8 cellular contexts compared by ENCODE assay signal in the genomic region with DNA sequence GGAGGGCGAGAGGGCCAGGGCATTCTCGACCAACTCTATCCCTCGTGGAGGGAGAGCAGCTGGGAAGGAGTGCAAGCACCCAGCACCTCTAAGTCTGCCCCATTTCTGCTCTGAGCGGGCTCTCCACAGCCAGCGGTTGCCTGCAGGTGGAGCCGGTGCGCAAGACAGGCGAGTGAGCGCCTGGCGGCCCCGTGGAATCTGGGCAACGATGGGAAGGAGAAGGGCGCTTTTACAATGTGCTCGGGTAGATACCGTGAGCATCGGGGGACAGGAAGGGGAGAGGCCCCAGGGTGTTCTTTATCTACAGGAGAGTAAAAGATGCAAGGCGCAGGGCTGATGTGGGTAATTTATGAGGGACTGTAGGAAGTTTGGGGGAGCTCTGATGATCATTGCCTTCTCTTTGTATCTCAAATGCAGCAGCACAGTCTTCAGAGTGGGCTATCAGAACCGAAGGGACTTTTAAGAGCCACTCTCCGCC. TPM values are rescaled to one million over a fixed set of nuclear protein-coding genes. Genes with fewer than 3 reads are reported as not detected.
DNase-seq lines count a peak whose midpoint lies in the region; ATAC-seq, FAIRE-seq and TF ChIP-seq lines count a peak whose summit lies in the region.

No MANE protein-coding gene starts in this region.

- ATAC-seq in HG02840 (IDR thresholded peaks at IDR 0.05; ENCODE audit: low FRiP score, unreplicated experiment), result peak; percentile 63

- peak; percentile 61 for FAIRE-seq in GM12892 (lab: Jason Lieb, UNC)
- FAIRE-seq in astrocyte (lab: Jason Lieb, UNC), result no peak

- no peaks in the 10 kb centered on the region for H3K36me3 ChIP-seq in astrocyte (ENCODE audit: insufficient read depth, low read length)

- H4K20me1 ChIP-seq in astrocyte (ENCODE audit: insufficient read depth, low read length), result peaks cover 24% of the 10 kb centered on the region

- peak overlapping the region; percentile 78 for H3K4me3 ChIP-seq in astrocyte (ENCODE audit: insufficient read depth, low read depth, low read length)
- peak overlapping the region; percentile 80 for H3K4me3 ChIP-seq in retinal pigment epithelial cell (ENCODE audit: low read length)

- H3K36me3 Mint-ChIP-seq in T-helper 2 cell treated with Interferon-gamma antibody and Interleukin-4, amounts not matched to agents 5 μg/mL and 100 μg/mL, for 36 hours (ENCODE audit: low read depth), result peaks cover 9% of the 10 kb centered on the region
- H3K36me3 Mint-ChIP-seq in astrocyte (ENCODE audit: low read depth, unreplicated experiment), result peaks cover 7% of the 10 kb centered on the region

- peak overlapping the region; percentile 94 for H3K4me3 Mint-ChIP-seq in T-helper 2 cell treated with Interferon-gamma antibody and Interleukin-4, amounts not matched to agents 5 μg/mL and 100 μg/mL, for 36 hours
- H3K4me3 Mint-ChIP-seq in astrocyte (ENCODE audit: unreplicated experiment), result peak overlapping the region; percentile 92

- H3K27ac ChIP-seq in astrocyte (ENCODE audit: low read depth, low read length), result peak overlapping the region; percentile 6

- TF ChIP-seq CTCF in astrocyte (IDR thresholded peaks at IDR 0.05; ENCODE audit: insufficient read depth, low read depth, low read length), result peak; percentile 54
- peak; percentile 89 for TF ChIP-seq CTCF in retinal pigment epithelial cell (conservative IDR thresholded peaks at IDR 0.05; ENCODE audit: low read depth, low read length)

- H3K4me1 ChIP-seq in astrocyte (ENCODE audit: insufficient read depth, low read length), result peaks cover 12% of the 10 kb centered on the region

- peaks cover 21% of the 10 kb centered on the region for H3K4me1 Mint-ChIP-seq in T-helper 2 cell treated with Interferon-gamma antibody and Interleukin-4, amounts not matched to agents 5 μg/mL and 100 μg/mL, for 36 hours (ENCODE audit: low read depth)
- peaks cover 11% of the 10 kb centered on the region for H3K4me1 Mint-ChIP-seq in astrocyte (ENCODE audit: low read depth, unreplicated experiment)

- no peaks in the 10 kb centered on the region for H3K9me3 Mint-ChIP-seq in T-helper 2 cell treated with Interferon-gamma antibody and Interleukin-4, amounts not matched to agents 5 μg/mL and 100 μg/mL, for 36 hours
- H3K9me3 Mint-ChIP-seq in astrocyte (ENCODE audit: unreplicated experiment), result no peaks in the 10 kb centered on the region

- DNase-seq in GM12892 (ENCODE audit: insufficient read length) (peak; percentile 76), NCI-H1694 (lab: John Stamatoyannopoulos, UW) (peak; percentile 62), astrocyte (ENCODE audit: low read depth) (peak; percentile 68), hippocampal formation (lab: John Stamatoyannopoulos, UW) (peak; percentile 84 to 85), retinal pigment epithelial cell (ENCODE audit: low read depth) (no peak), mesenteric fat pad (ENCODE audit: low spot score) (no peak)
- peak; percentile 81 for DNase-seq in T-helper 2 cell treated with Interferon-gamma antibody and Interleukin-4, amounts not matched to agents 5 μg/mL and 100 μg/mL, for 36 hours (ENCODE audit: low spot score)

- H3K9ac ChIP-seq in astrocyte (ENCODE audit: low read length), result peak overlapping the region; percentile 70

- no peaks in the 10 kb centered on the region for H3K27me3 ChIP-seq in astrocyte (ENCODE audit: insufficient read depth, low read length)

- H3K9me3 ChIP-seq in astrocyte (ENCODE audit: insufficient read depth, low read depth, low read length), result no peaks in the 10 kb centered on the region

- H3K27me3 Mint-ChIP-seq in T-helper 2 cell treated with Interferon-gamma antibody and Interleukin-4, amounts not matched to agents 5 μg/mL and 100 μg/mL, for 36 hours (ENCODE audit: low read depth), result peaks cover 2% of the 10 kb centered on the region
- no peaks in the 10 kb centered on the region for H3K27me3 Mint-ChIP-seq in astrocyte (ENCODE audit: low read depth, unreplicated experiment)

- H2AFZ ChIP-seq in astrocyte (ENCODE audit: low read depth, low read length), result peak overlapping the region; percentile 69

- TF ChIP-seq POLR2A in GM12892 (IDR thresholded peaks at IDR 0.05; ENCODE audit: low read depth, low read length), result peak; percentile 35; the same call in 1 of the 2 replicates

- peak overlapping the region; percentile 96 for H3K27ac Mint-ChIP-seq in T-helper 2 cell treated with Interferon-gamma antibody and Interleukin-4, amounts not matched to agents 5 μg/mL and 100 μg/mL, for 36 hours
- H3K27ac Mint-ChIP-seq in astrocyte (ENCODE audit: unreplicated experiment), result peak overlapping the region; percentile 70

- H3K4me2 ChIP-seq in astrocyte (ENCODE audit: low read length), result peak overlapping the region; percentile 94

- H3K79me2 ChIP-seq in astrocyte (ENCODE audit: insufficient read depth, low read length), result peaks cover 39% of the 10 kb centered on the region

RNA-seq across cellular contexts. Expression of gene TTL, which starts 0.9 kb away (rescaled TPM):
- polyA plus RNA-seq in GM12892 (2012; ENCODE audit: missing spikeins), result 18.4 TPM
- 51.6 and 58.1 TPM in 2 replicates for total RNA-seq in astrocyte
- 40.0 TPM for total RNA-seq in mesenteric fat pad

RNA-seq across cellular contexts. Expression of gene RGPD8, which starts 47.6 kb away (rescaled TPM):
- 6.6 TPM for polyA plus RNA-seq in GM12892 (2012; ENCODE audit: missing spikeins)
- total RNA-seq in astrocyte (9.6 and 11.6 TPM in 2 replicates), mesenteric fat pad (21.6 TPM)

Comparison
In these comparisons a context has a peak if more than half of its experiments do, and no peak if none do; other contexts are left out.
1. DNase-seq: peak in GM12892 (single experiment), NCI-H1694 (single experiment), T-helper 2 cell treated with Interferon-gamma antibody and Interleukin-4, amounts not matched to agents 5 μg/mL and 100 μg/mL, for 36 hours (single experiment), astrocyte (single experiment) and hippocampal formation (2 of 2); none in retinal pigment epithelial cell (single experiment) and mesenteric fat pad (single experiment).